23 cellular contexts compared by ENCODE assay signal in genomic region chr5:76431336-76431735, GRCh38.
"Had no signal": no experiment of that assay in that cellular context is flagged by ENCODE, and none has a peak within 500 bp of the region (broad histone marks: within the 10 kb centered on the region; RNA-seq: fewer than 3 reads in every experiment).

No MANE protein-coding gene starts in this region.

- ATAC-seq: heart right ventricle; sciatic nerve; stimulated activated naive CD8-positive, alpha-beta T cell treated with anti-CD3 and anti-CD28 coated beads, Interleukin-15, amount 100 ng/mL, for 72 hours had no signal

- H3K36me3 Mint-ChIP-seq: memory B cell, neural progenitor cell had no signal

- H3K27ac Mint-ChIP-seq: memory B cell; nephron; neural progenitor cell; progenitor cell of endocrine pancreas; stimulated activated naive CD8-positive, alpha-beta T cell treated with anti-CD3 and anti-CD28 coated beads, Interleukin-15, amount 100 ng/mL, for 72 hours had no signal

- DNase-seq: colonic mucosa; dermis blood vessel endothelial cell; effector memory CD4-positive, alpha-beta T cell; erythroblast; esophagus squamous epithelium; foreskin melanocyte; glutamatergic neuron; heart right ventricle; hippocampal formation; islet precursor cell; kidney glomerular epithelial cell; stimulated activated CD4-positive, alpha-beta T cell treated with anti-CD3 and anti-CD28 coated beads, Interleukin-12 subunit alpha, Interleukin-12 subunit beta, amount 100 ng/mL, for 4 hours; stimulated activated CD4-positive, alpha-beta T cell treated with anti-CD3 and anti-CD28 coated beads, Interleukin-1b, Interleukin-23, amount 100 ng/mL, for 48 hours; stimulated activated CD4-positive, alpha-beta T cell treated with anti-CD3 and anti-CD28 coated beads, Interleukin-4, amount 100 ng/mL, for 1 hour; stimulated activated CD8-positive, alpha-beta memory T cell treated with anti-CD3 and anti-CD28 coated beads, Interleukin-4, amount 100 ng/mL, for 48 hours; stimulated activated naive CD4-positive, alpha-beta T cell; stimulated activated naive CD8-positive, alpha-beta T cell treated with anti-CD3 and anti-CD28 coated beads, Interleukin-15, amount 100 ng/mL, for 72 hours; trophoblast cell had no signal

- H3K4me3 Mint-ChIP-seq: memory B cell; nephron; neural progenitor cell; stimulated activated naive CD8-positive, alpha-beta T cell treated with anti-CD3 and anti-CD28 coated beads, Interleukin-15, amount 100 ng/mL, for 72 hours had no signal

- H3K4me1 Mint-ChIP-seq: memory B cell had no signal

- H3K27me3 Mint-ChIP-seq: memory B cell; progenitor cell of endocrine pancreas; stimulated activated naive CD8-positive, alpha-beta T cell treated with anti-CD3 and anti-CD28 coated beads, Interleukin-15, amount 100 ng/mL, for 72 hours had no signal
